In the genomic region with DNA sequence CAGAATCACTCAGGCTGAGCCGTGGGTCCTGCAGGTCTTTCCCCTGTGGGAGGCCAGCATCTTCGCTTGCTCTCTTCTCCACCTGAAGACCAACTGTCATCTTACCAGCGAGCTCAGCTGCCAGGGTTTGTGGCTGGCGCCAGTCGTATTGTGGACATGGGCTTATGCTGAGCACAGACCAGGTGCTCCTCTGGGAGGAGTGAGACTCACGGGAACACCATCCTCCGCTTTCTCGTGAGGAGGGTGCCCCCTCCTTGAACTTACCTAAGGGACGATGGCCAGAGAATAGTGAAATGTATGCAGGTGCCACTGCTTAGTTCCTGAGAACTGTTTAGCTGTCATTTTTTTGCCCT, we compare ENCODE assay signal across 23 cellular contexts. TPM values are rescaled to one million over a fixed set of nuclear protein-coding genes. Genes with fewer than 3 reads are reported as not detected.
A peak's percentile ranks its signal among the peaks of the same experiment; 100 is the strongest.
DNase-seq lines count a peak whose midpoint lies in the region; ATAC-seq, FAIRE-seq and TF ChIP-seq lines count a peak whose summit lies in the region.
"Had no signal": no experiment of that assay in that cellular context is flagged by ENCODE, and none has a peak within 500 bp of the region (broad histone marks: within the 10 kb centered on the region; RNA-seq: fewer than 3 reads in every experiment).

No MANE protein-coding gene starts in this region.

- H3K4me2 ChIP-seq in Loucy (ENCODE audit: low read depth, low read length, poor library complexity, severe bottlenecking) = peak overlapping the region; percentile 62
- no peak overlapping the region; the same call in 1 of the 2 replicates for H3K4me2 ChIP-seq in K562 (ENCODE audit: insufficient read depth, low read length)

- BruUV-seq in K562 (replicated peaks; lab: Mats Ljungman, UMichigan) = no TSS peak

- no peak for TF ChIP-seq EP300 in K562 (IDR thresholded peaks at IDR 0.05; ENCODE audit: low read length)

- H3K27me3 Mint-ChIP-seq in nephron (ENCODE audit: low read depth) = peaks cover 2% of the 10 kb centered on the region
- H3K27me3 Mint-ChIP-seq: CD4-positive, alpha-beta memory T cell had no signal

- in situ Hi-C loops in G401 (cut with HindIII; ENCODE audit: low sequenced_read_pairs) (no loop called here), K562 (cut with MboI) (loop anchor here (10.0 kb wide), 1 partner anchor 272 kb away; no protein-coding TSS in a partner anchor)

- ATAC-seq in K562 (no peak), GM21619 (IDR thresholded peaks at IDR 0.05; ENCODE audit: unreplicated experiment) (no peak)

- peak overlapping the region in 2 of 3 experiments; percentile 40 to 78 for H3K4me3 Mint-ChIP-seq in nephron
- H3K4me3 Mint-ChIP-seq: CD4-positive, alpha-beta memory T cell had no signal

- DNase-seq in G401 (ENCODE audit: low spot score) = peak; percentile 61
- DNase-seq in K562 (ENCODE audit: extremely low read depth in 1 of 4, low spot score in 3 of 4) = no peak
- no peak for DNase-seq in NCI-H748 (lab: John Stamatoyannopoulos, UW; ENCODE audit: unreplicated experiment)
- no peak for DNase-seq in Kasumi-1 (lab: John Stamatoyannopoulos, UW)
- DNase-seq: CD4-positive, alpha-beta memory T cell; COR-L47; DMS79; EL; GF-D8; Karpas-422; MV-4-11; NCI-H1105; NCI-H1436 treated with DMSO at 0.1 percent for 48 hours; NCI-H187 treated with DMSO at 0.1 percent for 48 hours; NCI-H446; NCI-H526 treated with DMSO at 0.1 percent for 48 hours had no signal

- H3K9ac ChIP-seq in Loucy (ENCODE audit: low read depth, low read length, poor library complexity, severe bottlenecking) (peak overlapping the region; percentile 38), K562 (ENCODE audit: insufficient read depth in 1 of 2, low read depth in 2 of 2, low read length in 2 of 2) (peak overlapping the region in 1 of 2 experiments; percentile 30; a peak in 2 of 4 replicates)

- H3K36me3 Mint-ChIP-seq in nephron (ENCODE audit: low read depth) = peaks cover 58% of the 10 kb centered on the region

- intact Hi-C loops in K562 (cut with micrococcal nuclease) = no loop called here

- no peak for TF ChIP-seq RAD21 in K562 (CRISPR knock-in tag; conservative IDR thresholded peaks at IDR 0.05 in 1 of 2, IDR thresholded peaks at IDR 0.05 in 1 of 2)

- no peak for FAIRE-seq in K562 (lab: Jason Lieb, UNC)
- FAIRE-seq: GM12891, H1, RCC 7860 had no signal

- peak overlapping the region; percentile 61; the same call in 1 of the 3 replicates for H3K27ac ChIP-seq in K562 (ENCODE audit: extremely low read depth, low read depth, low read length)
- H3K27ac ChIP-seq: HL-60 had no signal

- H2AFZ ChIP-seq in Loucy (ENCODE audit: low read length) (no peak overlapping the region), K562 (ENCODE audit: low read depth, low read length) (no peak overlapping the region)

- no peaks in the 10 kb centered on the region for H3F3A ChIP-seq in Loucy (ENCODE audit: low read depth)

- H3K36me3 ChIP-seq in Loucy (ENCODE audit: insufficient read depth, low read length) (peaks cover 79% of the 10 kb centered on the region; the same call in 1 of the 2 replicates), K562 (ENCODE audit: control insufficient read depth, insufficient read depth, low read length) (peaks cover 88% of the 10 kb centered on the region)

- H3K9me3 Mint-ChIP-seq in nephron = no peaks in the 10 kb centered on the region

- peaks cover 90% of the 10 kb centered on the region for H3K4me1 Mint-ChIP-seq in nephron

- H3K4me3 ChIP-seq in Loucy (ENCODE audit: low read length, poor library complexity, severe bottlenecking) (no peak overlapping the region), K562 (no peak overlapping the region)

- TF ChIP-seq POLR2A in K562 (conservative IDR thresholded peaks at IDR 0.05) = no peak

- H3K79me2 ChIP-seq in Loucy (ENCODE audit: insufficient read depth, low read length) (peaks cover 88% of the 10 kb centered on the region), K562 (ENCODE audit: control insufficient read depth, insufficient read depth, low read length) (peaks cover 63% of the 10 kb centered on the region)

- CTCF ChIA-PET in K562 (lab: Yijun Ruan, JAX; ENCODE audit: low intra/inter-chr PET ratio) = no interaction called here

- H3K9me2 ChIP-seq in Loucy (replicated peaks; ENCODE audit: low read depth, low read length) = no peaks in the 10 kb centered on the region

- H3K4me1 ChIP-seq in Loucy (ENCODE audit: insufficient read depth, low read length, poor library complexity, severe bottlenecking) (peaks cover 37% of the 10 kb centered on the region), K562 (replicated peaks in 1 of 2; ENCODE audit: control insufficient read depth in 2 of 2, insufficient read depth in 2 of 2, low read length in 2 of 2) (peaks cover 19 to 20% of the 10 kb centered on the region in 2 experiments)

- H3K27ac Mint-ChIP-seq in nephron = peak overlapping the region; percentile 9 to 68 (median 68)

- POLR2A ChIA-PET in K562 (lab: Yijun Ruan, JAX) = interaction anchor here (0.6 to 9.0 kb wide), 8 partner anchors 9 to 206 kb away, joined by 3 to 151 read pairs (median 4); a partner anchor contains a TSS

- 87% methylated on average over 9 of the region's 9 CpGs for WGBS in K562 (ENCODE audit: insufficient coverage, low coverage, missing lambda C conversion rate)

- H3K9me3 ChIP-seq in Loucy (ENCODE audit: insufficient read depth, low read depth, low read length) (no peaks in the 10 kb centered on the region), K562 (replicated peaks; ENCODE audit: control insufficient read depth, insufficient read depth, low read depth, low read length) (no peaks in the 10 kb centered on the region)

- H3K9me1 ChIP-seq in K562 (ENCODE audit: control insufficient read depth, insufficient read depth, low read length) = no peaks in the 10 kb centered on the region

- no peaks in the 10 kb centered on the region for H4K20me1 ChIP-seq in Loucy (ENCODE audit: insufficient read depth, low read length, poor library complexity, severe bottlenecking)
- 0 out of 2 replicates have a peak, but pooled peaks cover 5% of the 10 kb centered on the region for H4K20me1 ChIP-seq in K562 (replicated peaks; ENCODE audit: control insufficient read depth, insufficient read depth, low read length)

- H3K27me3 ChIP-seq in Loucy (ENCODE audit: insufficient read depth, low read length, poor library complexity, severe bottlenecking) = no peaks in the 10 kb centered on the region
- H3K27me3 ChIP-seq in K562 (ENCODE audit: control insufficient read depth in 2 of 2, insufficient read depth in 2 of 2, low read length in 2 of 2) = no peaks in the 10 kb centered on the region

- no peak for TF ChIP-seq CTCF in Loucy (conservative IDR thresholded peaks at IDR 0.05; ENCODE audit: low read length)
- no peak for TF ChIP-seq CTCF in K562 (IDR thresholded peaks at IDR 0.05 in 2 of 3, conservative IDR thresholded peaks at IDR 0.05 in 1 of 3; ENCODE audit: insufficient read depth in 2 of 3, low read depth in 1 of 3, low read length in 3 of 3)
- TF ChIP-seq CTCF in nephron (IDR thresholded peaks at IDR 0.05; ENCODE audit: unreplicated experiment in 3 of 3) = no peak

RNA-seq across cellular contexts. Expression of a gene that starts 17.1 kb away (rescaled TPM):
- total RNA-seq in G401 (2014; rRNA removed; shearing (Covaris generic)) = 91.8 and 100 TPM in 2 replicates
- 22.1 and 23.9 TPM in 2 replicates for total RNA-seq in K562 (2011; cell fraction: chromatin; rRNA removed; ENCODE audit: low replicate concordance)
- total RNA-seq in K562 (2011; cell fraction: nucleolus; rRNA removed) = 25.7 and 28.6 TPM in 2 replicates
- 23.4 and 25.1 TPM in 2 replicates for total RNA-seq in K562 (2011; cell fraction: nucleoplasm; rRNA removed)
- total RNA-seq in K562 (2014; rRNA removed) = 57.6 and 66.2 TPM in 2 replicates
- total RNA-seq in K562 (2014; rRNA removed; fragmentation: Illumina TruSeq; extraction: Trizol) = 35.8 and 41.6 TPM in 2 replicates
- 57.9 and 59.8 TPM in 2 replicates for total RNA-seq in K562 (2015; rRNA removed; fragmentation: Illumina TruSeq; extraction: Trizol)
- total RNA-seq in K562 (2021) = 43.6 and 48.6 TPM in 2 replicates
- 38.9 and 44.1 TPM in 2 replicates for polyA plus RNA-seq in K562 (2011; rRNA removed)
- polyA plus RNA-seq in K562 (2011; cell fraction: cytosol; rRNA removed) = 48.7 and 64.2 TPM in 2 replicates
- 70.8 and 98.6 TPM in 2 replicates for polyA plus RNA-seq in K562 (2011; cell fraction: nucleus; rRNA removed)
- polyA plus RNA-seq in K562 (2012) = 48.5 and 50.6 TPM in 2 replicates
- 52.1 and 63.6 TPM in 2 replicates for polyA plus RNA-seq in K562 (2014; fragmentation: Illumina TruSeq; extraction: Trizol)
- polyA plus RNA-seq in K562 (2014; fragmentation: Nextera tagmentation; extraction: Ambion mirVana) = 10 to 100 TPM; 13.2 to 15.9 TPM
- 58.3 and 59.8 TPM in 2 replicates for polyA plus RNA-seq in K562 (2014; rRNA removed)
- 32.3 and 38.6 TPM in 2 replicates for polyA minus RNA-seq in K562 (2011; rRNA and poly(A)+ RNA removed)
- polyA minus RNA-seq in K562 (2011; cell fraction: cytosol; rRNA and poly(A)+ RNA removed) = 23.3 and 23.9 TPM in 2 replicates
- 36.5 and 48.5 TPM in 2 replicates for polyA minus RNA-seq in K562 (2011; cell fraction: nucleus; rRNA and poly(A)+ RNA removed)

RNA-seq across cellular contexts. Expression of a gene that starts 31.6 kb away (rescaled TPM):
- 0.31 and 0.64 TPM in 2 replicates for total RNA-seq in G401 (2014; rRNA removed; shearing (Covaris generic))
- total RNA-seq in K562 (2011; cell fraction: chromatin; rRNA removed; ENCODE audit: low replicate concordance) = 0.07 and 0.16 TPM in 2 replicates
- under 0.01 TPM in 1 of 2 replicates, not detected in the other for total RNA-seq in K562 (2011; cell fraction: nucleolus; rRNA removed)
- total RNA-seq in K562 (2011; cell fraction: nucleoplasm; rRNA removed) = 0.07 TPM in 1 of 2 replicates, not detected in the other
- total RNA-seq in K562 (2014; rRNA removed) = 0.04 and 0.09 TPM in 2 replicates
- 0.04 and 0.06 TPM in 2 replicates for total RNA-seq in K562 (2014; rRNA removed; fragmentation: Illumina TruSeq; extraction: Trizol)
- total RNA-seq in K562 (2015; rRNA removed; fragmentation: Illumina TruSeq; extraction: Trizol) = 0.07 and 0.15 TPM in 2 replicates
- total RNA-seq in K562 (2021) = 0.02 and 0.07 TPM in 2 replicates
- polyA plus RNA-seq in K562 (2011; rRNA removed) = 0.03 and 0.09 TPM in 2 replicates
- 0.01 and 0.09 TPM in 2 replicates for polyA plus RNA-seq in K562 (2011; cell fraction: cytosol; rRNA removed)
- polyA plus RNA-seq in K562 (2011; cell fraction: nucleus; rRNA removed) = 0.30 and 0.67 TPM in 2 replicates
- 0.07 and 0.25 TPM in 2 replicates for polyA plus RNA-seq in K562 (2012)
- 0.03 and 0.06 TPM in 2 replicates for polyA plus RNA-seq in K562 (2014; fragmentation: Illumina TruSeq; extraction: Trizol)
- polyA plus RNA-seq in K562 (2014; fragmentation: Nextera tagmentation; extraction: Ambion mirVana) = under 1 TPM; 0.01 to 0.03 TPM
- 0.15 and 0.30 TPM in 2 replicates for polyA plus RNA-seq in K562 (2014; rRNA removed)
- polyA minus RNA-seq in K562 (2011; rRNA and poly(A)+ RNA removed) = 0.09 TPM in 1 of 2 replicates, not detected in the other
- polyA minus RNA-seq in K562 (2011; cell fraction: cytosol; rRNA and poly(A)+ RNA removed) = not detected in 2 replicates
- polyA minus RNA-seq in K562 (2011; cell fraction: nucleus; rRNA and poly(A)+ RNA removed) = under 0.01 and 0.22 TPM in 2 replicates

RNA-seq across cellular contexts. Expression of a gene that starts 59.3 kb away (rescaled TPM):
- total RNA-seq in G401 (2014; rRNA removed; shearing (Covaris generic)) = 0.06 TPM in 1 of 2 replicates, not detected in the other
- total RNA-seq in K562 (2011; cell fraction: chromatin; rRNA removed; ENCODE audit: low replicate concordance) = 11.1 and 19.1 TPM in 2 replicates
- 13.9 and 18.2 TPM in 2 replicates for total RNA-seq in K562 (2011; cell fraction: nucleolus; rRNA removed)
- 16.9 and 26.9 TPM in 2 replicates for total RNA-seq in K562 (2011; cell fraction: nucleoplasm; rRNA removed)
- total RNA-seq in K562 (2014; rRNA removed) = 36.7 and 41.2 TPM in 2 replicates
- 49.3 and 62.5 TPM in 2 replicates for total RNA-seq in K562 (2014; rRNA removed; fragmentation: Illumina TruSeq; extraction: Trizol)
- 31.9 and 33.9 TPM in 2 replicates for total RNA-seq in K562 (2015; rRNA removed; fragmentation: Illumina TruSeq; extraction: Trizol)
- total RNA-seq in K562 (2021) = 45.6 and 46.5 TPM in 2 replicates
- polyA plus RNA-seq in K562 (2011; rRNA removed) = 49.4 and 108 TPM in 2 replicates
- polyA plus RNA-seq in K562 (2011; cell fraction: cytosol; rRNA removed) = 24.3 and 27.5 TPM in 2 replicates
- 22.6 and 24.2 TPM in 2 replicates for polyA plus RNA-seq in K562 (2011; cell fraction: nucleus; rRNA removed)
- 44.7 and 93.0 TPM in 2 replicates for polyA plus RNA-seq in K562 (2012)
- polyA plus RNA-seq in K562 (2014; fragmentation: Illumina TruSeq; extraction: Trizol) = 57.7 and 78.3 TPM in 2 replicates
- polyA plus RNA-seq in K562 (2014; fragmentation: Nextera tagmentation; extraction: Ambion mirVana) = 10 to 100 TPM; 63.8 to 68.7 TPM
- 61.9 and 66.9 TPM in 2 replicates for polyA plus RNA-seq in K562 (2014; rRNA removed)
- polyA minus RNA-seq in K562 (2011; rRNA and poly(A)+ RNA removed) = 48.6 and 55.2 TPM in 2 replicates
- polyA minus RNA-seq in K562 (2011; cell fraction: cytosol; rRNA and poly(A)+ RNA removed) = 25.9 and 43.6 TPM in 2 replicates
- 20.3 and 22.5 TPM in 2 replicates for polyA minus RNA-seq in K562 (2011; cell fraction: nucleus; rRNA and poly(A)+ RNA removed)

Comparison
In these comparisons a context has a peak if more than half of its experiments do, and no peak if none do; other contexts are left out.
1. RNA of a gene that starts 59.3 kb away (total RNA-seq): 11.1 to 62.5 TPM in K562; 0.06 TPM in G401; every median in the first group is over 10 times any median in the second.